In the genomic region with DNA sequence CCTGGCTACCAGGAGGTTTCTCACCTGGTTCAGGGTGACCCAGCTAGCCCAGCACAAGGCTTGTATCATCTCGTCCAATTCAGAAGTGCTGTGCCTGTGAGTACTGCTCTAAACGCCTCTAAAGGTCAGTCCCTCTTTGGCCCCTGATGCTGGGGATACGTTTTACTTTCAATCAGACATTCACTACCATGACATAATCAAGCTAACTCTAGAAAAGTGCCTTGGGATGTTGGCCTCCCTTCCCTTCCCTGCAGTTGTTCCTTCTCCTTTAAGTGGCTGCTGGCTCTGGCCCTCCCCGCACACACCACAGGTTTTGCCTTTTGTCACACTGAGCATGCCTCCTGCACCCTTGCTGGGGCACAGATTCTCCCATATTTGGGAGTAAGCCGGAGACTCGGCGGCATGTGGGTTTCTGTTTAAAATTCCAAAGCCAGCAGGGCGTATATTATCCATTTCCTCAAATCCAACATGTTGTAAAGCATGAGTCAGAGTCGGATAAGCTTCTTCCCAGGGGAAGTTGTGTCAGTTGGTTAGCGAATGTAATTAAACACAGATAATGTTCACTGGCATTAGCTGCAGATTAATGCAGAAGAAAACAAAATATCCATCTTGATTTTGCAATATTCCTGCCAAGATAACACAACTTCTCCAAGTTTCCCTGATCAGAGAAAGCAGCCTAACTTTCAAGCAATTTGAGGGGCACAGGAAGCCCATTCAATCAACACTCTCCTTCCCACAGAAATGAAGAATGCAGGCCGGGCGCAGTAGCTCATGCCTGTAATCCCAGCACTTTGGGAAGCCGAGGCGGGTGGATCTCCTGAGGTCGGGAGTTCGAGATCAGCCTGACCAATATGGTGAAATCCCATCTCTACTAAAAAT, we compare ENCODE assay signal across 1 cellular context.
A peak's percentile ranks its signal among the peaks of the same experiment; 100 is the strongest.
TF ChIP-seq lines count a peak whose summit lies in the region.

No MANE protein-coding gene starts in this region.

TF ChIP-seq in WTC11, 78 proteins besides CTCF, POLR2A, EP300 and RAD21 (continued from another document):
- TF ChIP-seq AR (CRISPR knock-in tag; IDR thresholded peaks at IDR 0.05) (no peak), ZNF671 (CRISPR knock-in tag; IDR thresholded peaks at IDR 0.05) (peak; percentile 68; the same call in 1 of the 2 replicates), FOXJ3 (CRISPR knock-in tag; IDR thresholded peaks at IDR 0.05; ENCODE audit: borderline replicate concordance) (no peak), ZNF317 (CRISPR knock-in tag; IDR thresholded peaks at IDR 0.05; ENCODE audit: borderline replicate concordance, low read depth) (no peak), NFYB (CRISPR knock-in tag; conservative IDR thresholded peaks at IDR 0.05; ENCODE audit: low read depth) (no peak), CREB1 (CRISPR knock-in tag; IDR thresholded peaks at IDR 0.05) (no peak), GABPB1 (CRISPR knock-in tag; IDR thresholded peaks at IDR 0.05) (no peak), FOXK1 (CRISPR knock-in tag; IDR thresholded peaks at IDR 0.05) (no peak), STAT6 (CRISPR knock-in tag; conservative IDR thresholded peaks at IDR 0.05; ENCODE audit: low read depth) (no peak), TEAD1 (CRISPR knock-in tag; IDR thresholded peaks at IDR 0.05) (peak; percentile 93)
- TF ChIP-seq, protein P1, sequence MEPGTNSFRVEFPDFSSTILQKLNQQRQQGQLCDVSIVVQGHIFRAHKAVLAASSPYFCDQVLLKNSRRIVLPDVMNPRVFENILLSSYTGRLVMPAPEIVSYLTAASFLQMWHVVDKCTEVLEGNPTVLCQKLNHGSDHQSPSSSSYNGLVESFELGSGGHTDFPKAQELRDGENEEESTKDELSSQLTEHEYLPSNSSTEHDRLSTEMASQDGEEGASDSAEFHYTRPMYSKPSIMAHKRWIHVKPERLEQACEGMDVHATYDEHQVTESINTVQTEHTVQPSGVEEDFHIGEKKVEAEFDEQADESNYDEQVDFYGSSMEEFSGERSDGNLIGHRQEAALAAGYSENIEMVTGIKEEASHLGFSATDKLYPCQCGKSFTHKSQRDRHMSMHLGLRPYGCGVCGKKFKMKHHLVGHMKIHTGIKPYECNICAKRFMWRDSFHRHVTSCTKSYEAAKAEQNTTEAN (CRISPR knock-in tag; IDR thresholded peaks at IDR 0.05): no peak
